In the genomic region with DNA sequence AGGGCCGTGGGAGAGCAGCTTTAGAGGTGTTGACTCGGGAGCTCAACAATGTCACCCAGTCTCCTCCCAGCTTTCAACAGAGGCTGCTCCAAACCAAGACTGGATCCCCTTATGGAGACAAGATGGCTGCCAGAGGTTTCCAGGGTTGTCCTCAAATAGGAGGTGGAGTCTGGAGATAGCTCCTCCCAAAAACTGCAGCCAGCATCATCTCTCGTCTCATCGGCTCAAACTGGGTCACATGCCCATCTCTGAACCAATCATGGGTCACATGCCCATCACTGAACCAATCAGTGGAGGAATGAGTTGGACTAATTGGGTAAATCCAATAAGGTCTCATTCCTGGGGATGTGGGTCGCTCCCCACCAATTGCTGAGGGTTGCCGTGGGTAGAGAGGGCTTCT, we compare ENCODE assay signal across 1 cellular context.
TF ChIP-seq lines count a peak whose summit lies in the region.

No MANE protein-coding gene starts in this region.

TF ChIP-seq in H1, 55 proteins besides CTCF, POLR2A, EP300 and RAD21:
- TF ChIP-seq TAF7 (optimal IDR thresholded peaks at IDR 0.05; ENCODE audit: borderline replicate concordance, low read depth, low read length), result no peak
- no peak for TF ChIP-seq POU5F1 (IDR thresholded peaks at IDR 0.05; ENCODE audit: low read depth, low read length)
- TF ChIP-seq, protein P1, sequence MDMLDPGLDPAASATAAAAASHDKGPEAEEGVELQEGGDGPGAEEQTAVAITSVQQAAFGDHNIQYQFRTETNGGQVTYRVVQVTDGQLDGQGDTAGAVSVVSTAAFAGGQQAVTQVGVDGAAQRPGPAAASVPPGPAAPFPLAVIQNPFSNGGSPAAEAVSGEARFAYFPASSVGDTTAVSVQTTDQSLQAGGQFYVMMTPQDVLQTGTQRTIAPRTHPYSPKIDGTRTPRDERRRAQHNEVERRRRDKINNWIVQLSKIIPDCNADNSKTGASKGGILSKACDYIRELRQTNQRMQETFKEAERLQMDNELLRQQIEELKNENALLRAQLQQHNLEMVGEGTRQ (IDR thresholded peaks at IDR 0.05; ENCODE audit: low read length), result peak; percentile 23; the same call in 1 of the 2 replicates
- 0 out of 2 replicates have a peak, but pooled peaks have one; percentile 8 for TF ChIP-seq YY1 (IDR thresholded peaks at IDR 0.05; ENCODE audit: low read depth, low read length)
